Comparison of ENCODE assay signal across 18 cellular contexts in the genomic region with DNA sequence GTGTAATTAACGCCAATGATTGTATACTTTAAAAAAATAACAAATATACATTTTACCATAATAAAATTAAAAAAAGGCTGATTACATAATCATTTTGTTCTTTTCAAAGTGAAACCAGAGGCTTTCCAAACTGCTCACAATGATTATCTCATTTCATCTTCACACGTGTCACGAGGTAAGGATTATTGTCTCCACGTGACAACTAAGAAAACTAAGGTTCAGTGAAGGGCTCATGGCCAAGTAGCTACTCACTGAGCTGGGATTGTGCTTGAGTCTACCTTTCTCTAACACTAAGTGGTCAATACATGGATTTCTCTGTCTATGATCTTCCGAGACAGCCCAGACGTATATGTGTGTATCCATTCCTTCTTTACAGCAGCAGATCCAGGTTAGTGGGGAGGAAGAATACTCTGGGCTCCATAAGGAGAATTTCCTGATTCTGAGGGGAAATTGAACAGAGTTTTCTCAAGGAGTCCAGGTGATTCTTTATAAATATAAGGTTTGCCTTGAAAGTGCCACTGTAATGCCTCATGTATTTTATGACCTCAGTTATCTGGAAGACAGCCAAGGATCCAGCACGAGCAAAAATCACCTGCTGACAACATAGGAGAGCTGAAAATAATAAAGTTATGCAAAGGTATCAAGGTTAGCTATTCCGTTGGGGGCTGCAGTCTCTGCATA.
DNase-seq lines count a peak whose midpoint lies in the region; ATAC-seq and TF ChIP-seq lines count a peak whose summit lies in the region.
"Had no signal": no experiment of that assay in that cellular context is flagged by ENCODE, and none has a peak within 500 bp of the region (broad histone marks: within the 10 kb centered on the region; RNA-seq: fewer than 3 reads in every experiment).

No MANE protein-coding gene starts in this region.

- H3K27ac ChIP-seq in VCaP (peak overlapping the region; percentile 73), mucosa of rectum (ENCODE audit: low read depth in 2 of 2, low read length in 2 of 2) (peak overlapping the region; percentile 29 to 74)
- H3K27ac ChIP-seq: 22Rv1, brain microvascular endothelial cell, spleen had no signal

- no peaks in the 10 kb centered on the region for H3K27me3 ChIP-seq in mucosa of rectum (ENCODE audit: control insufficient read depth in 2 of 2, insufficient read depth in 2 of 2, low read length in 2 of 2)
- H3K27me3 ChIP-seq: brain microvascular endothelial cell, spleen had no signal

- DNase-seq in DMS 273 (lab: John Stamatoyannopoulos, UW; ENCODE audit: unreplicated experiment) (peak; percentile 23), DMS 273 treated with DMSO at 0.1 percent for 48 hours (lab: John Stamatoyannopoulos, UW) (no peak), NCI-H1105 treated with DMSO at 0.1 percent for 48 hours (lab: John Stamatoyannopoulos, UW) (peak; percentile 53)
- no peak for DNase-seq in activated T-cell treated with anti-CD3 and anti-CD28 coated beads, Interleukin-2, amount 50 U/mL, for 48 hours
- DNase-seq: activated CD4-positive, alpha-beta T cell treated with anti-CD3 and anti-CD28 coated beads, Interleukin-2, amount 10 ng/mL, durations not matched to agents 24 days and 14 days; brain microvascular endothelial cell; C1 segment of cervical spinal cord; hippocampal formation; left cardiac atrium; posterior cingulate gyrus; spleen had no signal

- peak overlapping the region in 1 of 2 donors; percentile 52 for H3K9ac ChIP-seq in mucosa of rectum (ENCODE audit: low read depth in 1 of 2, low read length in 2 of 2)

- no peak for TF ChIP-seq CTCF in VCaP (conservative IDR thresholded peaks at IDR 0.05)

- H3K4me1 ChIP-seq in mucosa of rectum (ENCODE audit: control insufficient read depth in 2 of 2, insufficient read depth in 2 of 2, low read length in 2 of 2), result peaks cover 4 to 7% of the 10 kb centered on the region in 2 donors
- H3K4me1 ChIP-seq: spleen had no signal

- H3K9me3 ChIP-seq in mucosa of rectum (ENCODE audit: control insufficient read depth in 2 of 2, low read length in 2 of 2), result no peaks in the 10 kb centered on the region
- H3K9me3 ChIP-seq: spleen had no signal

- peak overlapping the region in 1 of 2 donors; percentile 1 for H3K4me3 ChIP-seq in mucosa of rectum (ENCODE audit: low read length in 2 of 2)
- H3K4me3 ChIP-seq: GM12878, spleen had no signal

- H3K36me3 ChIP-seq in mucosa of rectum (ENCODE audit: control insufficient read depth in 2 of 2, insufficient read depth in 2 of 2, low read length in 2 of 2), result no peaks in the 10 kb centered on the region
- H3K36me3 ChIP-seq: brain microvascular endothelial cell, spleen had no signal

- ATAC-seq in HG03565 (IDR thresholded peaks at IDR 0.05; ENCODE audit: unreplicated experiment) (no peak), GM21528 (IDR thresholded peaks at IDR 0.05; ENCODE audit: low FRiP score, unreplicated experiment) (no peak)
- ATAC-seq: GM12878; left cardiac atrium; stimulated activated memory B cell treated with anti-CD40 and anti-IgM and Interleukin-4, amounts not matched to agents 10 μg/mL and 1 μg/mL and 100 μg/mL, for 72 hours had no signal

Comparison
In these comparisons a context has a peak if more than half of its experiments do, and no peak if none do; other contexts are left out.
1. DNase-seq: peak in DMS 273 (single experiment) and NCI-H1105 treated with DMSO at 0.1 percent for 48 hours (single experiment); none in DMS 273 treated with DMSO at 0.1 percent for 48 hours (single experiment) and activated T-cell treated with anti-CD3 and anti-CD28 coated beads, Interleukin-2, amount 50 U/mL, for 48 hours (0 of 2).